ENCODE assay signal across 29 cellular contexts in the genomic region with DNA sequence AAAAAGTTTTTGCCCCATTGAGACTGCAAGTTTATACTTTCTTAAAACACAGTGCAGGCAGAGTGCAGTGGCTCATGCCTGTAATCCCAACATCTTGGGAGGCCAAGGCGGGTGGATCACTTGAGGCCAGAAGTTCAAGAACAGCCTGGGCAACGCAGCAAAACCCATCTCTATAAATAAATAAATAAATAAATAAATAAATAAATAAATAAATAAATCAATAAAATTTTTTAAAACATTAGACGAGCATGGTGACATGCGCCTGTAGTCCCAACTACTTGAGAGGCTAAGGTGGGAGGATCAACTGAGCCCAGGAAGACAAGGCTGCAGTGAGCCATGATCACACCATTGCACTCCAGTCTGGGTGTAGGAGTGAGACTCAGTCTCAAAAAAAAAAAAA.
"Had no signal": no experiment of that assay in that cellular context is flagged by ENCODE, and none has a peak within 500 bp of the region (broad histone marks: within the 10 kb centered on the region; RNA-seq: fewer than 3 reads in every experiment).

No MANE protein-coding gene starts in this region.

- H3K4me3 ChIP-seq: colonic mucosa, coronary artery, dorsolateral prefrontal cortex, esophagus muscularis mucosa, esophagus squamous epithelium, gastrocnemius medialis, gastroesophageal sphincter, heart left ventricle, heart right ventricle, hepatocyte had no signal

- DNase-seq: colonic mucosa; cortex of kidney; dermis blood vessel endothelial cell; dorsolateral prefrontal cortex; effector CD4-positive, alpha-beta T cell; effector CD8-positive, alpha-beta T cell; effector memory CD4-positive, alpha-beta T cell; effector memory CD8-positive, alpha-beta T cell; endodermal cell; erythroblast; esophagus squamous epithelium; foreskin fibroblast; foreskin keratinocyte; foreskin melanocyte; gastrocnemius medialis; glutamatergic neuron; head of caudate nucleus; heart left ventricle; heart right ventricle had no signal

- H3K36me3 ChIP-seq: colonic mucosa, gastrocnemius medialis, gastroesophageal sphincter had no signal

- H3K4me1 ChIP-seq: colonic mucosa, esophagus muscularis mucosa, esophagus squamous epithelium, foreskin keratinocyte, gastrocnemius medialis, gastroesophageal sphincter, heart left ventricle, heart right ventricle had no signal

- ATAC-seq: effector memory CD8-positive, alpha-beta T cell; esophagus mucosa; foreskin keratinocyte; gastrocnemius medialis; gastroesophageal sphincter; heart left ventricle; heart right ventricle had no signal

- FAIRE-seq: colon, endometrium, endothelial cell of umbilical vein, frontal cortex had no signal

- H3K9me3 ChIP-seq: colonic mucosa, esophagus muscularis mucosa, esophagus squamous epithelium, gastrocnemius medialis, gastroesophageal sphincter, heart left ventricle, heart right ventricle had no signal

- H3K4me2 ChIP-seq: hepatocyte had no signal

- H3K27ac ChIP-seq: colonic mucosa, coronary artery, dorsolateral prefrontal cortex, epithelial cell of prostate, esophagus muscularis mucosa, esophagus squamous epithelium, foreskin keratinocyte, gastrocnemius medialis, gastroesophageal sphincter, heart left ventricle, heart right ventricle, hepatocyte had no signal
